Comparison of ENCODE assay signal across 12 cellular contexts in the genomic region with DNA sequence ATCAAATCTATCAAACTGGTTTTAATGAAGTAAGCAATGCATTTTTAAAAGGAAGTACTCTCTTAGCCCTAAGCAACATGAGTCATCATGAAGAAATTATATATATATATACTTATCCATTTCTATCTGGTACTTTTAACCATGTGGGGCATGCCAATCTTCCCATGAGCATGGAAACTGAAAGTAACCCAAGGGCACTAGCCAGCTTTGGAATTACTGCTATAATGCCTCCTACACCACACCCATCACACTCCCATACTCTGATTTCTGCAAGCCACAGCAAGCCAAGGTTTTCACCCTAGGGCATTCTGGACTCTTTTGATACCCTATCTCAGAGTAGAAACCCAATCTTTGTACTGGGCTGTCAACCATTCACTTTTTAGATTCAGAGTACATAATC.
DNase-seq lines count a peak whose midpoint lies in the region; ATAC-seq, FAIRE-seq and TF ChIP-seq lines count a peak whose summit lies in the region.
"Had no signal": no experiment of that assay in that cellular context is flagged by ENCODE, and none has a peak within 500 bp of the region (broad histone marks: within the 10 kb centered on the region; RNA-seq: fewer than 3 reads in every experiment).

No MANE protein-coding gene starts in this region.

- no peaks in the 10 kb centered on the region for H3K79me2 ChIP-seq in HepG2 (ENCODE audit: insufficient read depth, low read length)

- H2AFZ ChIP-seq in HepG2 (ENCODE audit: low read length), result no peak overlapping the region

- TF ChIP-seq EP300 in HepG2 (IDR thresholded peaks at IDR 0.05; ENCODE audit: low read depth in 2 of 2, low read length in 2 of 2), result no peak
- TF ChIP-seq EP300 in HepG2 (CRISPR knock-in tag; IDR thresholded peaks at IDR 0.05; ENCODE audit: borderline replicate concordance), result no peak

- no peak overlapping the region for H3K4me2 ChIP-seq in HepG2 (ENCODE audit: low read depth, low read length)

- FAIRE-seq in HepG2 (lab: Jason Lieb, UNC), result no peak

- H3K27ac ChIP-seq in HepG2 (ENCODE audit: extremely low read length, insufficient read depth, low read length), result no peak overlapping the region
- H3K27ac ChIP-seq: prostate gland had no signal

- CTCF ChIA-PET in HepG2 (lab: Yijun Ruan, JAX; ENCODE audit: low intra/inter-chr PET ratio, low total read pairs), result no interaction called here

- POLR2A ChIA-PET in HepG2 (lab: Yijun Ruan, JAX), result no interaction called here

- intact Hi-C loops in HepG2 (cut with micrococcal nuclease; ENCODE audit: unreplicated experiment), result no loop called here

- BruUV-seq in HepG2 (replicated peaks; lab: Mats Ljungman, UMichigan), result no TSS peak

- peak; percentile 82 for DNase-seq in EL
- DNase-seq in NCI-H226, result peak; percentile 89
- peak; percentile 58 for DNase-seq in choroid plexus epithelial cell (ENCODE audit: low read depth)
- DNase-seq in myocyte (ENCODE audit: low read depth), result peak; percentile 30
- DNase-seq in mucosa of gallbladder (ENCODE audit: low spot score), result no peak
- DNase-seq in inferior parietal cortex (ENCODE audit: extremely low spot score), result no peak
- DNase-seq in HepG2 (ENCODE audit: low spot score), result no peak
- DNase-seq: activated gamma-delta T cell treated with Interleukin-2 at 50 U/mL for 16 hours; stimulated activated CD4-positive, alpha-beta T cell treated with anti-CD3 and anti-CD28 coated beads, Interleukin-4, amount 100 ng/mL, for 24 hours; stimulated activated naive CD8-positive, alpha-beta T cell treated with anti-CD3 and anti-CD28 coated beads, Interleukin-15, amount 100 ng/mL, for 72 hours; T-cell had no signal

- no peak for TF ChIP-seq POLR2A in HepG2 (IDR thresholded peaks at IDR 0.05; ENCODE audit: insufficient read depth in 1 of 2, low read depth in 2 of 2, low read length in 2 of 2)

- H3K27me3 ChIP-seq in HepG2 (ENCODE audit: control insufficient read depth in 1 of 2, insufficient read depth in 2 of 2, low read length in 2 of 2), result no peaks in the 10 kb centered on the region

- in situ Hi-C loops in HepG2 (cut with HindIII; ENCODE audit: extremely low pct_ligation_motif_present, low pct_unique_long_range_greater_than_20kb), result no loop called here

- no peaks in the 10 kb centered on the region for H3K36me3 ChIP-seq in HepG2 (replicated peaks in 1 of 2; ENCODE audit: control insufficient read depth in 1 of 2, insufficient read depth in 2 of 2, low read length in 2 of 2)
- H3K36me3 ChIP-seq: prostate gland had no signal

- TF ChIP-seq RAD21 in HepG2 (CRISPR knock-in tag; IDR thresholded peaks at IDR 0.05), result no peak

- H3K9ac ChIP-seq in HepG2 (ENCODE audit: insufficient read depth, low read depth, low read length), result no peak overlapping the region

- no peak for TF ChIP-seq CTCF in choroid plexus epithelial cell (conservative IDR thresholded peaks at IDR 0.05; ENCODE audit: low read depth, low read length)
- TF ChIP-seq CTCF in HepG2 (CRISPR knock-in tag; IDR thresholded peaks at IDR 0.05), result no peak

- no peaks in the 10 kb centered on the region for H3K4me1 ChIP-seq in HepG2 (ENCODE audit: insufficient read depth, low read length)
- H3K4me1 ChIP-seq: prostate gland had no signal

- no peaks in the 10 kb centered on the region for H3K9me3 ChIP-seq in HepG2 (ENCODE audit: low read length)
- H3K9me3 ChIP-seq: prostate gland had no signal

- H4K20me1 ChIP-seq in HepG2 (ENCODE audit: insufficient read depth, low read length), result no peaks in the 10 kb centered on the region

- H3K4me3 ChIP-seq in choroid plexus epithelial cell (ENCODE audit: low read depth, low read length) (no peak overlapping the region), HepG2 (replicated peaks in 1 of 3; ENCODE audit: insufficient read depth in 1 of 3, low read depth in 2 of 3, low read length in 3 of 3) (no peak overlapping the region)
- H3K4me3 ChIP-seq: prostate gland had no signal

- no peak for ATAC-seq in HepG2
- ATAC-seq: stimulated activated naive CD8-positive, alpha-beta T cell treated with anti-CD3 and anti-CD28 coated beads, Interleukin-15, amount 100 ng/mL, for 72 hours; T-cell had no signal

TF ChIP-seq in HepG2, 621 proteins besides CTCF, POLR2A, EP300 and RAD21:
- TF ChIP-seq ZNF44 (CRISPR knock-in tag; IDR thresholded peaks at IDR 0.05) (no peak), ZNF776 (CRISPR knock-in tag; IDR thresholded peaks at IDR 0.05) (no peak), PTBP1 (IDR thresholded peaks at IDR 0.05; ENCODE audit: low read depth, low read length, poor library complexity, severe bottlenecking) (no peak)

Comparison
In these comparisons a context has a peak if more than half of its experiments do, and no peak if none do; other contexts are left out.
1. DNase-seq: peak in EL (single experiment), NCI-H226 (single experiment), choroid plexus epithelial cell (single experiment) and myocyte (single experiment); none in mucosa of gallbladder (single experiment), inferior parietal cortex (single experiment) and HepG2 (single experiment).